ENCODE assay signal across 1 cellular context in genomic region chr1:42957229-42957879, GRCh38.
TF ChIP-seq lines count a peak whose summit lies in the region.

No MANE protein-coding gene starts in this region.

TF ChIP-seq in GM23338, 12 proteins besides CTCF, POLR2A, EP300 and RAD21 (continued from another document):
- TF ChIP-seq JUNB (IDR thresholded peaks at IDR 0.05; ENCODE audit: unreplicated experiment), result no peak
- TF ChIP-seq EZH2phosphoT487 (IDR thresholded peaks at IDR 0.05; ENCODE audit: unreplicated experiment), result no peak
- TF ChIP-seq ZNF114 (CRISPR knock-in tag; IDR thresholded peaks at IDR 0.05), result no peak
- no peak for TF ChIP-seq EZH2 (IDR thresholded peaks at IDR 0.05; ENCODE audit: low read depth, unreplicated experiment)
